1 cellular context compared by ENCODE assay signal in genomic region chr2:37224063-37224462, GRCh38.
A peak's percentile ranks its signal among the peaks of the same experiment; 100 is the strongest.
TF ChIP-seq lines count a peak whose summit lies in the region.

No MANE protein-coding gene starts in this region.

TF ChIP-seq in HepG2, 621 proteins besides CTCF, POLR2A, EP300 and RAD21:
- TF ChIP-seq MIER2 (CRISPR knock-in tag; IDR thresholded peaks at IDR 0.05) (peak; percentile 77; the same call in 1 of the 2 replicates), ZNF567 (CRISPR knock-in tag; IDR thresholded peaks at IDR 0.05; ENCODE audit: borderline replicate concordance) (no peak), DBP (CRISPR knock-in tag; IDR thresholded peaks at IDR 0.05; ENCODE audit: not compliant biosample characterization) (no peak), REST (IDR thresholded peaks at IDR 0.05; ENCODE audit: borderline replicate concordance in 1 of 2, low read depth in 1 of 2, low read length in 2 of 2) (peak in 1 of 2 experiments; percentile 86; a peak in 3 of 4 replicates)
